Comparison of ENCODE assay signal across 22 cellular contexts in the genomic region with DNA sequence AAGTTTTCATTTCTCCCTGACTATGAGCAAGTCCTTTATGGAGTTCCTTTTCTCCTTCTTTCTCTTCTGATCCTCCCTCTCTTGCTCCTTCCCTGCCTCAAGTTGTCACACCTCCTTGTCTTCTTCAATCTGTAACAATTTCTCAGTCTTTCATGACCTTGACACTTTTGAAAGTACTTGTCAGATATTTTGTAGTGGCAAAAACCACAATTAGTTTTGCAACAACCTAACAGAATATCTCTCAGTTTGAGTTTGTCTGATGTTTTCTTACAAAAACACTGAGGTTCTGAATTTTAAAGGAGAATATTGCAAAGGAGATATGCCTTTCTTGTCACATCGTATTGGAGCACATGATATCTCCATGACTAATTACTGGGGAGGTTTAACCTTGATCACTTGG. TPM values are rescaled to one million over a fixed set of nuclear protein-coding genes. Genes with fewer than 3 reads are reported as not detected.
DNase-seq lines count a peak whose midpoint lies in the region; ATAC-seq and TF ChIP-seq lines count a peak whose summit lies in the region.
"Had no signal": no experiment of that assay in that cellular context is flagged by ENCODE, and none has a peak within 500 bp of the region (broad histone marks: within the 10 kb centered on the region; RNA-seq: fewer than 3 reads in every experiment).

No MANE protein-coding gene starts in this region.

- peak overlapping the region in 3 of 6 donors; percentile 7 to 74 (median 32) for H3K27ac Mint-ChIP-seq in immature natural killer cell
- H3K27ac Mint-ChIP-seq: CD4-positive, alpha-beta memory T cell; T-cell had no signal

- H3K4me3 ChIP-seq in GM12865 (ENCODE audit: low read depth, low read length): no peak overlapping the region
- H3K4me3 ChIP-seq in HCT116 (replicated peaks in 1 of 2; ENCODE audit: low read depth in 1 of 2, low read length in 2 of 2): no peak overlapping the region
- no peak overlapping the region for H3K4me3 ChIP-seq in SJCRH30
- no peak overlapping the region for H3K4me3 ChIP-seq in PC-9
- H3K4me3 ChIP-seq: A549, BLaER1, HAP-1, SK-N-MC had no signal

- H4K20me1 ChIP-seq in HCT116 (ENCODE audit: insufficient read depth): no peaks in the 10 kb centered on the region
- no peaks in the 10 kb centered on the region for H4K20me1 ChIP-seq in PC-9 (ENCODE audit: insufficient read depth)
- H4K20me1 ChIP-seq: BLaER1 had no signal

- H3K4me1 Mint-ChIP-seq in immature natural killer cell: peaks cover 31% of the 10 kb centered on the region in 2 donors

- POLR2A ChIA-PET in HCT116 (lab: Charles Lee): no interaction called here
- POLR2A ChIA-PET in PC-9 (lab: Charles Lee; ENCODE audit: unreplicated experiment): no interaction called here

- no peak overlapping the region for H3K9ac ChIP-seq in HCT116 (ENCODE audit: low read length)
- H3K9ac ChIP-seq: BLaER1 had no signal

- H3K4me2 ChIP-seq in HCT116 (ENCODE audit: low read length) (no peak overlapping the region), PC-9 (no peak overlapping the region)
- H3K4me2 ChIP-seq: A549, BLaER1 had no signal

- DNase-seq in GM12865 (ENCODE audit: low read depth): peak; percentile 32
- DNase-seq in HCT116 (ENCODE audit: low read depth, low spot score): no peak
- peak in 1 of 2 experiments; percentile 27 for DNase-seq in SJCRH30
- peak in 1 of 3 donors; percentile 8 for DNase-seq in immature natural killer cell
- no peak for DNase-seq in activated gamma-delta T cell treated with Interleukin-2 at 50 U/mL for 16 hours
- DNase-seq in PC-9: no peak
- no peak for DNase-seq in iPS-NIHi11 (ENCODE audit: low spot score)
- DNase-seq: CD4-positive, alpha-beta memory T cell; DMS153; GF-D8; NCI-H1048; NCI-H1436; NCI-H1930; NCI-H345; NCI-H524 treated with DMSO at 0.1 percent for 48 hours; T-cell had no signal

- TF ChIP-seq CTCF in GM12865 (IDR thresholded peaks at IDR 0.05; ENCODE audit: insufficient read depth, low read depth, low read length, missing control alignments) (no peak), HCT116 (IDR thresholded peaks at IDR 0.05 in 2 of 3, conservative IDR thresholded peaks at IDR 0.05 in 1 of 3; ENCODE audit: borderline replicate concordance in 1 of 3, insufficient read depth in 1 of 3, low read depth in 2 of 3, low read length in 2 of 3) (no peak), PC-9 (conservative IDR thresholded peaks at IDR 0.05) (no peak)

- CTCF ChIA-PET in HCT116 (lab: Charles Lee): no interaction called here
- CTCF ChIA-PET in PC-9 (lab: Charles Lee): no interaction called here

- peaks cover 4% of the 10 kb centered on the region; the same call in 1 of the 2 replicates for H3F3A ChIP-seq in PC-9 (ENCODE audit: insufficient read depth, low read depth)

- H3K79me2 ChIP-seq in HCT116 (ENCODE audit: insufficient read depth, low read length) (no peaks in the 10 kb centered on the region), PC-9 (ENCODE audit: low read depth) (no peaks in the 10 kb centered on the region)

- intact Hi-C loops in HCT116 (cut with micrococcal nuclease) (no loop called here), PC-9 (cut with micrococcal nuclease; ENCODE audit: unreplicated experiment) (no loop called here)

- H3K9me2 ChIP-seq in HCT116 (ENCODE audit: insufficient read depth) (no peaks in the 10 kb centered on the region), PC-9 (ENCODE audit: insufficient read depth) (no peaks in the 10 kb centered on the region)

- no peak for TF ChIP-seq RAD21 in HCT116 (IDR thresholded peaks at IDR 0.05; ENCODE audit: low read depth)

- TF ChIP-seq POLR2A in HCT116 (IDR thresholded peaks at IDR 0.05; ENCODE audit: borderline replicate concordance, extremely low read depth, insufficient read depth, insufficient read length): no peak

- no peaks in the 10 kb centered on the region for H3K36me3 Mint-ChIP-seq in immature natural killer cell
- H3K36me3 Mint-ChIP-seq: T-cell had no signal

- H3K9me3 Mint-ChIP-seq in immature natural killer cell: no peaks in the 10 kb centered on the region

- peaks cover 3 to 10% of the 10 kb centered on the region in 2 experiments; a peak in 2 of 4 replicates for H3K4me1 ChIP-seq in HCT116 (ENCODE audit: control insufficient read depth in 1 of 2, insufficient read depth in 2 of 2, low read length in 2 of 2)
- peaks cover 17% of the 10 kb centered on the region for H3K4me1 ChIP-seq in SJCRH30
- H3K4me1 ChIP-seq in PC-9 (replicated peaks; ENCODE audit: insufficient read depth): peaks cover 8% of the 10 kb centered on the region

- BruUV-seq in HCT116 (replicated peaks; lab: Mats Ljungman, UMichigan) (no TSS peak), PC-9 (replicated peaks; lab: Mats Ljungman, UMichigan) (no TSS peak)

- RAD21 ChIA-PET in HCT116 (lab: Charles Lee; ENCODE audit: low non-redundant PET in 1 of 2, low total read pairs in 2 of 2, uncharacterized antibody in 2 of 2, unreplicated experiment in 2 of 2): no interaction called here

- H3K36me3 ChIP-seq in HCT116 (ENCODE audit: control insufficient read depth in 1 of 2, insufficient read depth in 2 of 2, low read length in 2 of 2) (no peaks in the 10 kb centered on the region), SJCRH30 (no peaks in the 10 kb centered on the region), PC-9 (ENCODE audit: low read depth) (no peaks in the 10 kb centered on the region)
- H3K36me3 ChIP-seq: BLaER1, HAP-1 had no signal

- peak overlapping the region in 3 of 5 donors; percentile 5 to 51 (median 51) for H3K4me3 Mint-ChIP-seq in immature natural killer cell
- H3K4me3 Mint-ChIP-seq: CD4-positive, alpha-beta memory T cell; T-cell had no signal

- H3K27ac ChIP-seq in HCT116 (ENCODE audit: low read depth, low read length): no peak overlapping the region
- peak overlapping the region; percentile 12; the same call in 1 of the 2 replicates for H3K27ac ChIP-seq in SJCRH30
- H3K27ac ChIP-seq in PC-9: no peak overlapping the region
- H3K27ac ChIP-seq: A549, BLaER1, SK-N-MC had no signal

- H3K9me3 ChIP-seq in HCT116 (ENCODE audit: control insufficient read depth in 1 of 2, insufficient read depth in 1 of 2, low read depth in 1 of 2, low read length in 2 of 2) (peaks cover 0 to 6% of the 10 kb centered on the region in 2 experiments; a peak in 1 of 4 replicates), SJCRH30 (replicated peaks) (no peaks in the 10 kb centered on the region), PC-9 (ENCODE audit: insufficient read depth, low read depth) (0 out of 2 replicates have a peak, but pooled peaks cover 7% of the 10 kb centered on the region)

- H3K27me3 ChIP-seq in HCT116 (ENCODE audit: insufficient read depth, low read length) (no peaks in the 10 kb centered on the region), SJCRH30 (no peaks in the 10 kb centered on the region), PC-9 (ENCODE audit: insufficient read depth, low read depth) (no peaks in the 10 kb centered on the region)
- H3K27me3 ChIP-seq: BLaER1 had no signal

- peaks cover 4 to 13% (median 8%) of the 10 kb centered on the region in 3 donors for H3K27me3 Mint-ChIP-seq in immature natural killer cell (ENCODE audit: low read depth in 3 of 3)

- H2AFZ ChIP-seq in HCT116 (ENCODE audit: low read depth, low read length, poor library complexity, severe bottlenecking) (peak overlapping the region; percentile 44), PC-9 (no peak overlapping the region)

- no peak for ATAC-seq in HCT116
- no peak for ATAC-seq in GM21825 (IDR thresholded peaks at IDR 0.05; ENCODE audit: unreplicated experiment)
- ATAC-seq: A549, Right ventricle myocardium inferior, T-cell had no signal

TF ChIP-seq in HCT116, 20 proteins besides CTCF, POLR2A, EP300 and RAD21 (continues in another document):
- no peak for TF ChIP-seq ELF1 (IDR thresholded peaks at IDR 0.05; ENCODE audit: borderline replicate concordance, low read depth)
- TF ChIP-seq SP1 (IDR thresholded peaks at IDR 0.05; ENCODE audit: low read depth): no peak
- TF ChIP-seq POLR2AphosphoS5 (IDR thresholded peaks at IDR 0.05; ENCODE audit: low read depth, low read length): no peak
- TF ChIP-seq JUND (IDR thresholded peaks at IDR 0.05): no peak
- no peak for TF ChIP-seq EZH2phosphoT487 (IDR thresholded peaks at IDR 0.05; ENCODE audit: borderline replicate concordance)
- TF ChIP-seq, protein P1, sequence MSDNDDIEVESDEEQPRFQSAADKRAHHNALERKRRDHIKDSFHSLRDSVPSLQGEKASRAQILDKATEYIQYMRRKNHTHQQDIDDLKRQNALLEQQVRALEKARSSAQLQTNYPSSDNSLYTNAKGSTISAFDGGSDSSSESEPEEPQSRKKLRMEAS (IDR thresholded peaks at IDR 0.05): no peak
- TF ChIP-seq REST (IDR thresholded peaks at IDR 0.05; ENCODE audit: low read depth): no peak
- no peak for TF ChIP-seq ZNF274 (IDR thresholded peaks at IDR 0.05; ENCODE audit: low read depth, low read length)
- no peak for TF ChIP-seq ZFX (IDR thresholded peaks at IDR 0.05)
- no peak for TF ChIP-seq TCF7L2 (IDR thresholded peaks at IDR 0.05; ENCODE audit: borderline replicate concordance, extremely low read depth, insufficient read depth, insufficient read length)
- no peak for TF ChIP-seq SRF (IDR thresholded peaks at IDR 0.05; ENCODE audit: low read depth)

RNA-seq across cellular contexts. Expression of gene CRADD, which starts 4.1 kb away (rescaled TPM):
- 12.2 TPM for total RNA-seq in HCT116 (2021; ENCODE audit: unreplicated experiment)
- polyA plus RNA-seq in HCT116 (2012): 9.9 and 10.6 TPM in 2 replicates
- 7.6 and 8.0 TPM in 2 replicates for total RNA-seq in SJCRH30 (2014; rRNA removed; shearing (Covaris generic))
- 10 to 100 TPM; 24.2 to 30.1 (median 25.8) TPM for polyA plus RNA-seq in immature natural killer cell
- total RNA-seq in PC-9 (2021): 7.6 and 9.3 TPM in 2 replicates
